ENCODE assay signal across 23 cellular contexts in genomic region chr12:128178551-128178950, GRCh38.
"Had no signal": no experiment of that assay in that cellular context is flagged by ENCODE, and none has a peak within 500 bp of the region (broad histone marks: within the 10 kb centered on the region; RNA-seq: fewer than 3 reads in every experiment).

No MANE protein-coding gene starts in this region.

- H3K27ac ChIP-seq: breast epithelium, SK-N-MC, VCaP had no signal

- H3K27me3 Mint-ChIP-seq: activated CD4-positive, alpha-beta memory T cell treated with anti-CD3 and anti-CD28 coated beads, Interleukin-2, amount 10 ng/mL, durations not matched to agents 7 days and 5 days; activated naive CD8-positive, alpha-beta T cell; activated T-helper 17 cell treated with anti-CD3 and anti-CD28 coated beads, Interleukin-2, amount 50 U/mL, for 72 hours had no signal

- H3K4me3 ChIP-seq: breast epithelium, K562, SK-N-MC had no signal

- H3K4me1 Mint-ChIP-seq: activated CD4-positive, alpha-beta memory T cell treated with anti-CD3 and anti-CD28 coated beads, Interleukin-2, amount 10 ng/mL, durations not matched to agents 7 days and 5 days; activated T-helper 17 cell treated with anti-CD3 and anti-CD28 coated beads, Interleukin-2, amount 50 U/mL, for 72 hours had no signal

- DNase-seq: activated CD4-positive, alpha-beta memory T cell treated with anti-CD3 and anti-CD28 coated beads, Interleukin-2, amount 10 ng/mL, durations not matched to agents 7 days and 5 days; activated CD4-positive, alpha-beta T cell treated with anti-CD3 and anti-CD28 coated beads, Interleukin-2, amount 50 U/mL, for 1 hour; activated CD4-positive, CD25-positive, alpha-beta regulatory T cell; activated gamma-delta T cell; activated naive CD4-positive, alpha-beta T cell treated with anti-CD3 and anti-CD28 coated beads for 36 hours; activated T-cell treated with anti-CD3 and anti-CD28 coated beads for 4 hours; activated T-cell treated with anti-CD3 and anti-CD28 coated beads, Interleukin-2, amount 50 U/mL, for 48 hours; anterior cingulate cortex; Karpas-422; NCI-H1105 treated with DMSO at 0.1 percent for 48 hours; NCI-H1436 treated with DMSO at 0.1 percent for 48 hours; NCI-H187 treated with DMSO at 0.1 percent for 48 hours; NCI-H2081 treated with DMSO at 0.1 percent for 48 hours; NCI-H446; NCI-H524; SIG-M5; T-helper 1 cell had no signal

- H3K4me1 ChIP-seq: breast epithelium had no signal

- H3K36me3 Mint-ChIP-seq: activated naive CD8-positive, alpha-beta T cell had no signal

- FAIRE-seq: K562 had no signal

- H3K9me3 ChIP-seq: breast epithelium had no signal

- H3K36me3 ChIP-seq: breast epithelium had no signal

- H3K27me3 ChIP-seq: breast epithelium had no signal

- H3K4me3 Mint-ChIP-seq: activated CD4-positive, alpha-beta memory T cell treated with anti-CD3 and anti-CD28 coated beads, Interleukin-2, amount 10 ng/mL, durations not matched to agents 7 days and 5 days; activated naive CD4-positive, alpha-beta T cell treated with anti-CD3 and anti-CD28 coated beads for 36 hours; activated naive CD8-positive, alpha-beta T cell; activated T-helper 17 cell treated with anti-CD3 and anti-CD28 coated beads, Interleukin-2, amount 50 U/mL, for 72 hours had no signal

- H3K27ac Mint-ChIP-seq: activated CD4-positive, alpha-beta memory T cell treated with anti-CD3 and anti-CD28 coated beads, Interleukin-2, amount 10 ng/mL, durations not matched to agents 7 days and 5 days; activated naive CD4-positive, alpha-beta T cell treated with anti-CD3 and anti-CD28 coated beads for 36 hours; activated naive CD8-positive, alpha-beta T cell; activated T-helper 17 cell treated with anti-CD3 and anti-CD28 coated beads, Interleukin-2, amount 50 U/mL, for 72 hours had no signal
